8 cellular contexts compared by ENCODE assay signal in the genomic region with DNA sequence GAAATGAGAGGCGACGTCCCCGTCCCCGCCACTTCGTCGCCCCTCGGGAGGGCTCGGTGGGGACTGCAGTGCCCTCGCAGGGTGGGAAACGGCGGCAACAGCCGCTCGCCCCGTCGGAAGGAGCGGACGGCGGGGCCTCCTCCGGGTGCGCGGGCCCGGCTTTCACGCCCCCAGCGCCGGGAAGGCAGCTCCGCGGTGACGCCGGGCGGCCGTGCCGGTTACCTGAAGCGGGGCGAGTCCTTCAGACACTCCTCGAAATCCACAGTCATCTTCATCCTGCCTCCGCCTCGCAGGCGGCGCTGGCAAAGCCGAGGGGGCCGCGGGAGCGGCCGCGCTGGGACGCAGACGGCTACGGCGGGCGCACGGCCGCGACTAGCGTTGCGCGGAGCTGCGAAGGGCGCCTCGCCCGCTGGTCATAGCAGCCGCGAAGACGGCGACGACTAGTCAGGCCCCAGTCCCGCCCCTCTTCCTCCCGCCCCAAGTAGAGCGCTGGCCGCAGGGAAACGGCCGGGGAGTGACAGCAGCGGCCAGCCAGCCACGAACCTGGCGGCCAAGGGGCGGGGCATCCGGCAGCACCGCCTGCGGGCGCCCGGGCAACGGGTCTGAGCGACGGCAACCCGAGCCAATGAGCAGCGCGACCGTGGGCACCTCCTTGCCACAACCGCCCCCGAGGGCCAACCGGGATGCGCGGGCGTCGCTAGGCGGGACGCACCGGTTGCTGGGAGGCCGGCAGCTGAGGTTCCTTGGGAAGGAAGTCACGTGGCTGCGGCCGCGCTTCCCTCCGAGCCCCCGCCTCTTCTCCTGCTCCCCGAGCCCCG. TPM values are rescaled to one million over a fixed set of nuclear protein-coding genes. Genes with fewer than 3 reads are reported as not detected.
A peak's percentile ranks its signal among the peaks of the same experiment; 100 is the strongest.
DNase-seq lines count a peak whose midpoint lies in the region; ATAC-seq and TF ChIP-seq lines count a peak whose summit lies in the region.

A gene with protein sequence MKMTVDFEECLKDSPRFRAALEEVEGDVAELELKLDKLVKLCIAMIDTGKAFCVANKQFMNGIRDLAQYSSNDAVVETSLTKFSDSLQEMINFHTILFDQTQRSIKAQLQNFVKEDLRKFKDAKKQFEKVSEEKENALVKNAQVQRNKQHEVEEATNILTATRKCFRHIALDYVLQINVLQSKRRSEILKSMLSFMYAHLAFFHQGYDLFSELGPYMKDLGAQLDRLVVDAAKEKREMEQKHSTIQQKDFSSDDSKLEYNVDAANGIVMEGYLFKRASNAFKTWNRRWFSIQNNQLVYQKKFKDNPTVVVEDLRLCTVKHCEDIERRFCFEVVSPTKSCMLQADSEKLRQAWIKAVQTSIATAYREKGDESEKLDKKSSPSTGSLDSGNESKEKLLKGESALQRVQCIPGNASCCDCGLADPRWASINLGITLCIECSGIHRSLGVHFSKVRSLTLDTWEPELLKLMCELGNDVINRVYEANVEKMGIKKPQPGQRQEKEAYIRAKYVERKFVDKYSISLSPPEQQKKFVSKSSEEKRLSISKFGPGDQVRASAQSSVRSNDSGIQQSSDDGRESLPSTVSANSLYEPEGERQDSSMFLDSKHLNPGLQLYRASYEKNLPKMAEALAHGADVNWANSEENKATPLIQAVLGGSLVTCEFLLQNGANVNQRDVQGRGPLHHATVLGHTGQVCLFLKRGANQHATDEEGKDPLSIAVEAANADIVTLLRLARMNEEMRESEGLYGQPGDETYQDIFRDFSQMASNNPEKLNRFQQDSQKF (minus strand): TSS at position 448 of the 818 bp plus-strand sequence. CDS start 173 bp downstream, at position 275.

- peaks cover 4% of the 10 kb centered on the region for H3K36me3 Mint-ChIP-seq in activated naive CD8-positive, alpha-beta T cell treated with anti-CD3 and anti-CD28 coated beads, Interleukin-2, amount 50 U/mL, for 24 hours (ENCODE audit: low read depth)

- peak within 1 kb of the TSS; percentile 93 for H3K4me3 Mint-ChIP-seq in activated naive CD8-positive, alpha-beta T cell treated with anti-CD3 and anti-CD28 coated beads, Interleukin-2, amount 50 U/mL, for 24 hours

- H3K4me1 ChIP-seq in parathyroid adenoma (no peaks in the 10 kb centered on the region), tibial nerve (peaks cover 0 to 43% (median 18%) of the 10 kb centered on the region in 4 donors)

- intact Hi-C loops in Right ventricle myocardium superior (cut with DNase I): no loop called here

- peak within 1 kb of the TSS; percentile 82 for H3K4me3 ChIP-seq in GM12865 (ENCODE audit: low read depth, low read length)
- peak within 1 kb of the TSS; percentile 87 for H3K4me3 ChIP-seq in parathyroid adenoma (ENCODE audit: low read depth, low read length)
- H3K4me3 ChIP-seq in tibial nerve: peak within 1 kb of the TSS; percentile 64 to 99 (median 92)

- H3K27ac Mint-ChIP-seq in activated naive CD8-positive, alpha-beta T cell treated with anti-CD3 and anti-CD28 coated beads, Interleukin-2, amount 50 U/mL, for 24 hours: peak within 1 kb of the TSS; percentile 80

- H3K9ac ChIP-seq in parathyroid adenoma: peak within 1 kb of the TSS; percentile 85

- H3K4me1 Mint-ChIP-seq in activated naive CD8-positive, alpha-beta T cell treated with anti-CD3 and anti-CD28 coated beads, Interleukin-2, amount 50 U/mL, for 24 hours: peaks cover 46% of the 10 kb centered on the region

- TF ChIP-seq CTCF in GM12865 (IDR thresholded peaks at IDR 0.05; ENCODE audit: insufficient read depth, low read depth, low read length, missing control alignments): no peak
- TF ChIP-seq CTCF in parathyroid adenoma (IDR thresholded peaks at IDR 0.05): peak; percentile 9
- TF ChIP-seq CTCF in tibial nerve (IDR thresholded peaks at IDR 0.05): peak in 2 of 5 experiments; percentile 16 to 52

- H3K9me3 ChIP-seq in parathyroid adenoma (ENCODE audit: control insufficient read depth, low read length): no peaks in the 10 kb centered on the region
- H3K9me3 ChIP-seq in tibial nerve: no peaks in the 10 kb centered on the region

- no peaks in the 10 kb centered on the region for H3K27me3 ChIP-seq in parathyroid adenoma (ENCODE audit: control insufficient read depth, insufficient read depth, low read length)
- H3K27me3 ChIP-seq in tibial nerve: no peaks in the 10 kb centered on the region

- 0 to 1% methylated on average over 13 to 67 of the region's 106 CpGs for WGBS in tibial nerve, 2 donors

- H3K36me3 ChIP-seq in parathyroid adenoma (ENCODE audit: control insufficient read depth, insufficient read depth, low read length) (no peaks in the 10 kb centered on the region), tibial nerve (no peaks in the 10 kb centered on the region)

- peak; percentile 100 for DNase-seq in GM12865 (ENCODE audit: low read depth)
- peak; percentile 99 for DNase-seq in NCI-H1417 treated with DMSO at 0.1 percent for 48 hours (lab: John Stamatoyannopoulos, UW)
- DNase-seq in SW480 (ENCODE audit: low spot score): peak; percentile 99
- peak; percentile 100 for DNase-seq in activated naive CD8-positive, alpha-beta T cell treated with anti-CD3 and anti-CD28 coated beads, Interleukin-2, amount 50 U/mL, for 24 hours
- peak; percentile 100 for DNase-seq in Right ventricle myocardium superior
- peak; percentile 97 to 98 for DNase-seq in tibial nerve (ENCODE audit: low spot score in 2 of 2)

- H3K4me2 ChIP-seq in parathyroid adenoma (ENCODE audit: low read length): peak within 1 kb of the TSS; percentile 89

- peak; percentile 57 to 94 for TF ChIP-seq EP300 in tibial nerve (IDR thresholded peaks at IDR 0.05)

- no peaks in the 10 kb centered on the region for H3K9me3 Mint-ChIP-seq in activated naive CD8-positive, alpha-beta T cell treated with anti-CD3 and anti-CD28 coated beads, Interleukin-2, amount 50 U/mL, for 24 hours

- TF ChIP-seq POLR2A in tibial nerve (IDR thresholded peaks at IDR 0.05): peak; percentile 82 to 95

- peaks cover 21% of the 10 kb centered on the region for H3K79me2 ChIP-seq in parathyroid adenoma

- peak; percentile 91 for ATAC-seq in HG02763 (IDR thresholded peaks at IDR 0.05; ENCODE audit: unreplicated experiment)
- peak; percentile 92 for ATAC-seq in activated naive CD8-positive, alpha-beta T cell treated with anti-CD3 and anti-CD28 coated beads, Interleukin-2, amount 50 U/mL, for 24 hours
- peak; percentile 98 for ATAC-seq in Right ventricle myocardium superior (ENCODE audit: poor library complexity)

- no peaks in the 10 kb centered on the region for H3K27me3 Mint-ChIP-seq in activated naive CD8-positive, alpha-beta T cell treated with anti-CD3 and anti-CD28 coated beads, Interleukin-2, amount 50 U/mL, for 24 hours

- H3K27ac ChIP-seq in parathyroid adenoma (peak within 1 kb of the TSS; percentile 86), tibial nerve (peak within 1 kb of the TSS; percentile 74 to 98 (median 92))

- peak within 1 kb of the TSS; percentile 95 for H2AFZ ChIP-seq in parathyroid adenoma

RNA-seq across cellular contexts. Expression of the gene that starts here (rescaled TPM):
- 12.8 TPM for total RNA-seq in Right ventricle myocardium superior
- total RNA-seq in tibial nerve: 10 to 100 TPM; 53.5 to 69.8 (median 62.5) TPM

Comparison
In these comparisons a context has a peak if more than half of its experiments do, and no peak if none do; other contexts are left out.
1. Peak in every context shown above with its lines: DNase-seq, ATAC-seq, H3K4me3 ChIP-seq and H3K27ac ChIP-seq.